In genomic region chr11:76239483-76240142, GRCh38 we compare ENCODE assay signal across 1 cellular context.
TF ChIP-seq lines count a peak whose summit lies in the region.

No MANE protein-coding gene starts in this region.

TF ChIP-seq in H1, 55 proteins besides CTCF, POLR2A, EP300 and RAD21 (continued from another document):
- TF ChIP-seq, protein P1, sequence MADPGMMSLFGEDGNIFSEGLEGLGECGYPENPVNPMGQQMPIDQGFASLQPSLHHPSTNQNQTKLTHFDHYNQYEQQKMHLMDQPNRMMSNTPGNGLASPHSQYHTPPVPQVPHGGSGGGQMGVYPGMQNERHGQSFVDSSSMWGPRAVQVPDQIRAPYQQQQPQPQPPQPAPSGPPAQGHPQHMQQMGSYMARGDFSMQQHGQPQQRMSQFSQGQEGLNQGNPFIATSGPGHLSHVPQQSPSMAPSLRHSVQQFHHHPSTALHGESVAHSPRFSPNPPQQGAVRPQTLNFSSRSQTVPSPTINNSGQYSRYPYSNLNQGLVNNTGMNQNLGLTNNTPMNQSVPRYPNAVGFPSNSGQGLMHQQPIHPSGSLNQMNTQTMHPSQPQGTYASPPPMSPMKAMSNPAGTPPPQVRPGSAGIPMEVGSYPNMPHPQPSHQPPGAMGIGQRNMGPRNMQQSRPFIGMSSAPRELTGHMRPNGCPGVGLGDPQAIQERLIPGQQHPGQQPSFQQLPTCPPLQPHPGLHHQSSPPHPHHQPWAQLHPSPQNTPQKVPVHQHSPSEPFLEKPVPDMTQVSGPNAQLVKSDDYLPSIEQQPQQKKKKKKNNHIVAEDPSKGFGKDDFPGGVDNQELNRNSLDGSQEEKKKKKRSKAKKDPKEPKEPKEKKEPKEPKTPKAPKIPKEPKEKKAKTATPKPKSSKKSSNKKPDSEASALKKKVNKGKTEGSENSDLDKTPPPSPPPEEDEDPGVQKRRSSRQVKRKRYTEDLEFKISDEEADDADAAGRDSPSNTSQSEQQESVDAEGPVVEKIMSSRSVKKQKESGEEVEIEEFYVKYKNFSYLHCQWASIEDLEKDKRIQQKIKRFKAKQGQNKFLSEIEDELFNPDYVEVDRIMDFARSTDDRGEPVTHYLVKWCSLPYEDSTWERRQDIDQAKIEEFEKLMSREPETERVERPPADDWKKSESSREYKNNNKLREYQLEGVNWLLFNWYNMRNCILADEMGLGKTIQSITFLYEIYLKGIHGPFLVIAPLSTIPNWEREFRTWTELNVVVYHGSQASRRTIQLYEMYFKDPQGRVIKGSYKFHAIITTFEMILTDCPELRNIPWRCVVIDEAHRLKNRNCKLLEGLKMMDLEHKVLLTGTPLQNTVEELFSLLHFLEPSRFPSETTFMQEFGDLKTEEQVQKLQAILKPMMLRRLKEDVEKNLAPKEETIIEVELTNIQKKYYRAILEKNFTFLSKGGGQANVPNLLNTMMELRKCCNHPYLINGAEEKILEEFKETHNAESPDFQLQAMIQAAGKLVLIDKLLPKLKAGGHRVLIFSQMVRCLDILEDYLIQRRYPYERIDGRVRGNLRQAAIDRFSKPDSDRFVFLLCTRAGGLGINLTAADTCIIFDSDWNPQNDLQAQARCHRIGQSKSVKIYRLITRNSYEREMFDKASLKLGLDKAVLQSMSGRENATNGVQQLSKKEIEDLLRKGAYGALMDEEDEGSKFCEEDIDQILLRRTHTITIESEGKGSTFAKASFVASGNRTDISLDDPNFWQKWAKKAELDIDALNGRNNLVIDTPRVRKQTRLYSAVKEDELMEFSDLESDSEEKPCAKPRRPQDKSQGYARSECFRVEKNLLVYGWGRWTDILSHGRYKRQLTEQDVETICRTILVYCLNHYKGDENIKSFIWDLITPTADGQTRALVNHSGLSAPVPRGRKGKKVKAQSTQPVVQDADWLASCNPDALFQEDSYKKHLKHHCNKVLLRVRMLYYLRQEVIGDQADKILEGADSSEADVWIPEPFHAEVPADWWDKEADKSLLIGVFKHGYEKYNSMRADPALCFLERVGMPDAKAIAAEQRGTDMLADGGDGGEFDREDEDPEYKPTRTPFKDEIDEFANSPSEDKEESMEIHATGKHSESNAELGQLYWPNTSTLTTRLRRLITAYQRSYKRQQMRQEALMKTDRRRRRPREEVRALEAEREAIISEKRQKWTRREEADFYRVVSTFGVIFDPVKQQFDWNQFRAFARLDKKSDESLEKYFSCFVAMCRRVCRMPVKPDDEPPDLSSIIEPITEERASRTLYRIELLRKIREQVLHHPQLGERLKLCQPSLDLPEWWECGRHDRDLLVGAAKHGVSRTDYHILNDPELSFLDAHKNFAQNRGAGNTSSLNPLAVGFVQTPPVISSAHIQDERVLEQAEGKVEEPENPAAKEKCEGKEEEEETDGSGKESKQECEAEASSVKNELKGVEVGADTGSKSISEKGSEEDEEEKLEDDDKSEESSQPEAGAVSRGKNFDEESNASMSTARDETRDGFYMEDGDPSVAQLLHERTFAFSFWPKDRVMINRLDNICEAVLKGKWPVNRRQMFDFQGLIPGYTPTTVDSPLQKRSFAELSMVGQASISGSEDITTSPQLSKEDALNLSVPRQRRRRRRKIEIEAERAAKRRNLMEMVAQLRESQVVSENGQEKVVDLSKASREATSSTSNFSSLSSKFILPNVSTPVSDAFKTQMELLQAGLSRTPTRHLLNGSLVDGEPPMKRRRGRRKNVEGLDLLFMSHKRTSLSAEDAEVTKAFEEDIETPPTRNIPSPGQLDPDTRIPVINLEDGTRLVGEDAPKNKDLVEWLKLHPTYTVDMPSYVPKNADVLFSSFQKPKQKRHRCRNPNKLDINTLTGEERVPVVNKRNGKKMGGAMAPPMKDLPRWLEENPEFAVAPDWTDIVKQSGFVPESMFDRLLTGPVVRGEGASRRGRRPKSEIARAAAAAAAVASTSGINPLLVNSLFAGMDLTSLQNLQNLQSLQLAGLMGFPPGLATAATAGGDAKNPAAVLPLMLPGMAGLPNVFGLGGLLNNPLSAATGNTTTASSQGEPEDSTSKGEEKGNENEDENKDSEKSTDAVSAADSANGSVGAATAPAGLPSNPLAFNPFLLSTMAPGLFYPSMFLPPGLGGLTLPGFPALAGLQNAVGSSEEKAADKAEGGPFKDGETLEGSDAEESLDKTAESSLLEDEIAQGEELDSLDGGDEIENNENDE (IDR thresholded peaks at IDR 0.05; ENCODE audit: insufficient replicate concordance, low read length), result no peak
- TF ChIP-seq SIX5 (IDR thresholded peaks at IDR 0.05; ENCODE audit: low read depth, low read length), result no peak
- TF ChIP-seq CEBPB (IDR thresholded peaks at IDR 0.05; ENCODE audit: low read depth, low read length), result no peak
- TF ChIP-seq RXRA (IDR thresholded peaks at IDR 0.05; ENCODE audit: insufficient read depth, low read depth, low read length), result no peak
- TF ChIP-seq, protein P2, sequence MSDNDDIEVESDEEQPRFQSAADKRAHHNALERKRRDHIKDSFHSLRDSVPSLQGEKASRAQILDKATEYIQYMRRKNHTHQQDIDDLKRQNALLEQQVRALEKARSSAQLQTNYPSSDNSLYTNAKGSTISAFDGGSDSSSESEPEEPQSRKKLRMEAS (IDR thresholded peaks at IDR 0.05), result no peak
- TF ChIP-seq, protein P3, sequence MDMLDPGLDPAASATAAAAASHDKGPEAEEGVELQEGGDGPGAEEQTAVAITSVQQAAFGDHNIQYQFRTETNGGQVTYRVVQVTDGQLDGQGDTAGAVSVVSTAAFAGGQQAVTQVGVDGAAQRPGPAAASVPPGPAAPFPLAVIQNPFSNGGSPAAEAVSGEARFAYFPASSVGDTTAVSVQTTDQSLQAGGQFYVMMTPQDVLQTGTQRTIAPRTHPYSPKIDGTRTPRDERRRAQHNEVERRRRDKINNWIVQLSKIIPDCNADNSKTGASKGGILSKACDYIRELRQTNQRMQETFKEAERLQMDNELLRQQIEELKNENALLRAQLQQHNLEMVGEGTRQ (IDR thresholded peaks at IDR 0.05; ENCODE audit: low read length), result no peak
- no peak for TF ChIP-seq CTBP2 (IDR thresholded peaks at IDR 0.05; ENCODE audit: borderline replicate concordance, insufficient read depth, insufficient read length, low read length)
- TF ChIP-seq, protein P4, sequence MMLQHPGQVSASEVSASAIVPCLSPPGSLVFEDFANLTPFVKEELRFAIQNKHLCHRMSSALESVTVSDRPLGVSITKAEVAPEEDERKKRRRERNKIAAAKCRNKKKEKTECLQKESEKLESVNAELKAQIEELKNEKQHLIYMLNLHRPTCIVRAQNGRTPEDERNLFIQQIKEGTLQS (IDR thresholded peaks at IDR 0.05; ENCODE audit: insufficient read depth, low read depth, low read length), result no peak
- no peak for TF ChIP-seq SRF (IDR thresholded peaks at IDR 0.05; ENCODE audit: low read depth, low read length)
- no peak for TF ChIP-seq CBX8 (IDR thresholded peaks at IDR 0.05; ENCODE audit: borderline replicate concordance, low read depth, low read length)
- no peak for TF ChIP-seq JUND (IDR thresholded peaks at IDR 0.05; ENCODE audit: low read length)
- TF ChIP-seq CHD1 (IDR thresholded peaks at IDR 0.05; ENCODE audit: low read depth, low read length), result no peak
- no peak for TF ChIP-seq JUN (IDR thresholded peaks at IDR 0.05; ENCODE audit: low read depth, low read length)
